1 cellular context compared by ENCODE assay signal in the genomic region with DNA sequence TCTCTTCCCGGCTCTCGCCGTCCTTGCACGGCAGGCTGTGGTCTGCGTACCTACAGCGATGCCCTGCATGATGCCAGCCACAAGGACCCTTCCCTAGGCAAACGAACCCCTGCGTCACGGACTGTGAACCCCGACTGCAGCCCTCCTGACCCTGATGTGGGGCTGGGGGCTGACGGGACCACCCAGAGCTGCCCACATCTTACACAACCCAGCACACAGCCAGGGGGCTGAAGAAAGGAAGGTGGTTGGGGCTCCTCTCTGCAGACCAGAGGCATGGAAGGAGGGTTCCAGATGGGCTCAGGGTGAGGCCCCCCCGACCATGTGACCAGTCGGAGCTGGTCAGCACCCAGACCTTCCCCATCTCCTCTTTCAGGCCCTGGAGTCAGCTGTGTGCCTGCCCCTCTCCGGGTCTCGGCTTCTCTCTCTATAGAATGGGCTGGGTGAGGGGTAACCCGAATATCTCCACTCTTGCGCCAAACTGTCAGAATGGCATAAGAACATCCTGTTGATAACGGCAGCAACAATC.
TF ChIP-seq lines count a peak whose summit lies in the region.

No MANE protein-coding gene starts in this region.

TF ChIP-seq in H1, 55 proteins besides CTCF, POLR2A, EP300 and RAD21:
- TF ChIP-seq RXRA (IDR thresholded peaks at IDR 0.05; ENCODE audit: insufficient read depth, low read depth, low read length) (no peak), KDM5A (IDR thresholded peaks at IDR 0.05; ENCODE audit: low read length) (no peak), BACH1 (IDR thresholded peaks at IDR 0.05; ENCODE audit: low read length) (no peak), RBBP5 (IDR thresholded peaks at IDR 0.05; ENCODE audit: borderline replicate concordance, low read depth, low read length) (no peak), TCF12 (IDR thresholded peaks at IDR 0.05; ENCODE audit: low read depth, low read length) (no peak), PHF8 (conservative IDR thresholded peaks at IDR 0.05; ENCODE audit: low read depth, low read length) (no peak), MAFK (IDR thresholded peaks at IDR 0.05; ENCODE audit: low read depth, low read length) (no peak), POLR2AphosphoS5 (IDR thresholded peaks at IDR 0.05; ENCODE audit: low read depth, low read length) (no peak), SP2 (IDR thresholded peaks at IDR 0.05; ENCODE audit: low read length) (no peak), CEBPB (IDR thresholded peaks at IDR 0.05; ENCODE audit: low read depth, low read length) (no peak)
- TF ChIP-seq, protein P1, sequence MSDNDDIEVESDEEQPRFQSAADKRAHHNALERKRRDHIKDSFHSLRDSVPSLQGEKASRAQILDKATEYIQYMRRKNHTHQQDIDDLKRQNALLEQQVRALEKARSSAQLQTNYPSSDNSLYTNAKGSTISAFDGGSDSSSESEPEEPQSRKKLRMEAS (IDR thresholded peaks at IDR 0.05): no peak
